ENCODE assay signal across 8 cellular contexts in genomic region chr3:63863150-63864007, GRCh38. TPM values are rescaled to one million over a fixed set of nuclear protein-coding genes. Genes with fewer than 3 reads are reported as not detected.
DNase-seq lines count a peak whose midpoint lies in the region; ATAC-seq, FAIRE-seq and TF ChIP-seq lines count a peak whose summit lies in the region.

Gene ATXN7, plus strand, starts transcription at chr3:63863867. Its CDS starts 48,732 bp downstream, at chr3:63912599.
Gene THOC7, minus strand, starts transcription at chr3:63863805. Its CDS starts 15 bp downstream, at chr3:63863790.

- peak within 1 kb of the TSS; percentile 78 for H2AFZ ChIP-seq in endothelial cell of umbilical vein (ENCODE audit: low read depth, low read length)

- no peaks in the 10 kb centered on the region for H3K9me3 ChIP-seq in endothelial cell of umbilical vein (replicated peaks; ENCODE audit: control insufficient read depth, insufficient read depth, low read length)
- H3K9me3 ChIP-seq in mononuclear cell (ENCODE audit: low read depth, low read length) = no peaks in the 10 kb centered on the region

- H3K27ac ChIP-seq in endothelial cell of umbilical vein (ENCODE audit: insufficient read depth, low read depth, low read length) = peak within 1 kb of the TSS; percentile 75

- ATAC-seq in HG02884 (IDR thresholded peaks at IDR 0.05; ENCODE audit: unreplicated experiment) = peak; percentile 50

- peak within 1 kb of the TSS; percentile 93 for H3K9ac ChIP-seq in endothelial cell of umbilical vein (replicated peaks; ENCODE audit: extremely low read depth, insufficient read depth, low read length)

- H3K27me3 ChIP-seq in endothelial cell of umbilical vein (ENCODE audit: control insufficient read depth in 2 of 2, insufficient read depth in 2 of 2, low read length in 2 of 2) (no peaks in the 10 kb centered on the region), mononuclear cell (ENCODE audit: insufficient read depth, low read length) (no peaks in the 10 kb centered on the region)

- intact Hi-C loops in endothelial cell of umbilical vein (cut with micrococcal nuclease) = loop anchor here (1.0 to 5.0 kb wide), 3 partner anchors 49 to 129 kb away; partner anchors contain the start of gene SCAANT1

- peak within 1 kb of the TSS; percentile 93 for H3K4me2 ChIP-seq in endothelial cell of umbilical vein (ENCODE audit: insufficient read depth, low read length)

- FAIRE-seq in endothelial cell of umbilical vein (lab: Jason Lieb, UNC) = no peak

- H3K4me1 ChIP-seq in endothelial cell of umbilical vein (ENCODE audit: control insufficient read depth, extremely low read depth, insufficient read depth, low read length) (peaks cover 12% of the 10 kb centered on the region), mononuclear cell (ENCODE audit: insufficient read depth, low read length) (peaks cover 35% of the 10 kb centered on the region)

- no peak for TF ChIP-seq POLR2A in endothelial cell of umbilical vein (IDR thresholded peaks at IDR 0.05; ENCODE audit: low read depth, low read length)

- H4K20me1 ChIP-seq in endothelial cell of umbilical vein (replicated peaks; ENCODE audit: control insufficient read depth, extremely low read depth, insufficient read depth, low read length) = no peaks in the 10 kb centered on the region

- no TSS peak for BruUV-seq in endothelial cell of umbilical vein (replicated peaks; lab: Mats Ljungman, UMichigan)

- CTCF ChIA-PET in endothelial cell of umbilical vein (lab: Charles Lee) = interaction anchor here (1.3 kb wide), 1 partner anchor 45 kb away, joined by 4 read pairs; no protein-coding TSS in a partner anchor

- H3K4me3 ChIP-seq in endothelial cell of umbilical vein (replicated peaks in 1 of 3; ENCODE audit: insufficient read depth in 1 of 3, low read depth in 1 of 3, low read length in 3 of 3) (peak within 1 kb of the TSS; percentile 42 to 99 (median 68)), mononuclear cell (ENCODE audit: low read length) (peak within 1 kb of the TSS; percentile 88)

- H3K79me2 ChIP-seq in endothelial cell of umbilical vein (ENCODE audit: control insufficient read depth, insufficient read depth, low read length) = peaks cover 63% of the 10 kb centered on the region

- dilution Hi-C loops in endothelial cell of umbilical vein (cut with MboI; ENCODE audit: extremely low pct_ligation_motif_present, low sequenced_read_pairs) = no loop called here

- no peak for TF ChIP-seq CTCF in endothelial cell of umbilical vein (IDR thresholded peaks at IDR 0.05; ENCODE audit: extremely low read depth in 1 of 2, insufficient read depth in 1 of 2, low read depth in 1 of 2, low read length in 2 of 2)

- POLR2A ChIA-PET in endothelial cell of umbilical vein (lab: Charles Lee) = no interaction called here

- no peaks in the 10 kb centered on the region for H3K9me1 ChIP-seq in endothelial cell of umbilical vein (replicated peaks; ENCODE audit: control insufficient read depth, extremely low read depth, insufficient read depth, low read length)

- DNase-seq in SIG-M5 treated with dmso at 0.1 percent for 504 hours (lab: John Stamatoyannopoulos, UW; ENCODE audit: unreplicated experiment) (peak; percentile 78), SIG-M5 (lab: John Stamatoyannopoulos, UW) (no peak), NCI-H460 (ENCODE audit: extremely low read depth, low read depth) (peak; percentile 45), endothelial cell of umbilical vein (ENCODE audit: low read depth, low spot score) (peak; percentile 50)
- peak; percentile 84 for DNase-seq in activated CD8-positive, alpha-beta memory T cell treated with anti-CD3 and anti-CD28 coated beads, Interleukin-2, amount 50 U/mL, for 48 hours
- DNase-seq in stimulated activated CD8-positive, alpha-beta memory T cell treated with anti-CD3 and anti-CD28 coated beads, Interleukin-4, amount 100 ng/mL, for 48 hours = peak; percentile 75

- no peaks in the 10 kb centered on the region for H3K36me3 ChIP-seq in endothelial cell of umbilical vein (ENCODE audit: control insufficient read depth in 2 of 2, extremely low read depth in 1 of 2, insufficient read depth in 2 of 2, low read length in 2 of 2)

TF ChIP-seq in endothelial cell of umbilical vein, 7 proteins besides CTCF, POLR2A, EP300 and RAD21:
- no peak for TF ChIP-seq MAX (IDR thresholded peaks at IDR 0.05; ENCODE audit: insufficient read depth, insufficient read length)
- peak; percentile 49 for TF ChIP-seq POLR2AphosphoS5 (IDR thresholded peaks at IDR 0.05; ENCODE audit: insufficient read depth, low read depth, low read length)
TF ChIP-seq in endothelial cell of umbilical vein: peak in this region for 1.

RNA-seq across cellular contexts. Expression of gene ATXN7, which starts in this region (rescaled TPM):
- 15.2 and 17.5 TPM in 2 replicates for total RNA-seq in NCI-H460 (2014; rRNA removed; shearing (Covaris generic))
- 10.0 and 13.7 TPM in 2 replicates for polyA plus RNA-seq in NCI-H460 (2014; cell fraction: nucleus; rRNA removed)
- total RNA-seq in endothelial cell of umbilical vein (27.1 and 34.7 TPM in 2 replicates), mononuclear cell (121 TPM)
- 21.2 and 28.6 TPM in 2 replicates for polyA plus RNA-seq in endothelial cell of umbilical vein
- polyA plus RNA-seq in endothelial cell of umbilical vein (2011; cell fraction: cytosol; rRNA removed) = 8.6 and 9.0 TPM in 2 replicates
- polyA plus RNA-seq in endothelial cell of umbilical vein (2011; cell fraction: nucleus; rRNA removed) = 77.3 and 82.2 TPM in 2 replicates
- polyA plus RNA-seq in endothelial cell of umbilical vein (2012) = 8.2 and 8.7 TPM in 2 replicates
- polyA minus RNA-seq in endothelial cell of umbilical vein = 78.3 and 88.7 TPM in 2 replicates
- 17.6 TPM for polyA minus RNA-seq in endothelial cell of umbilical vein (2011; cell fraction: cytosol; rRNA and poly(A)+ RNA removed)
- 167 and 237 TPM in 2 replicates for polyA minus RNA-seq in endothelial cell of umbilical vein (2011; cell fraction: nucleus; rRNA and poly(A)+ RNA removed)

RNA-seq across cellular contexts. Expression of gene THOC7, which starts in this region (rescaled TPM):
- total RNA-seq in NCI-H460 (2014; rRNA removed; shearing (Covaris generic)) = 75.5 and 77.4 TPM in 2 replicates
- 36.6 and 62.4 TPM in 2 replicates for polyA plus RNA-seq in NCI-H460 (2014; cell fraction: nucleus; rRNA removed)
- total RNA-seq in endothelial cell of umbilical vein = 68.7 and 69.4 TPM in 2 replicates
- 11.6 and 16.9 TPM in 2 replicates for polyA plus RNA-seq in endothelial cell of umbilical vein
- polyA plus RNA-seq in endothelial cell of umbilical vein (2011; cell fraction: cytosol; rRNA removed) = 51.3 and 58.8 TPM in 2 replicates
- polyA plus RNA-seq in endothelial cell of umbilical vein (2011; cell fraction: nucleus; rRNA removed) = 17.3 and 22.5 TPM in 2 replicates
- polyA plus RNA-seq in endothelial cell of umbilical vein (2012) = 54.0 and 88.4 TPM in 2 replicates
- 13.8 and 14.6 TPM in 2 replicates for polyA minus RNA-seq in endothelial cell of umbilical vein
- polyA minus RNA-seq in endothelial cell of umbilical vein (2011; cell fraction: cytosol; rRNA and poly(A)+ RNA removed) = 13.0 TPM
- polyA minus RNA-seq in endothelial cell of umbilical vein (2011; cell fraction: nucleus; rRNA and poly(A)+ RNA removed) = 3.3 and 4.3 TPM in 2 replicates
- 29.1 TPM for total RNA-seq in mononuclear cell
